8 cellular contexts compared by ENCODE assay signal in genomic region chr19:15251749-15252397, GRCh38. TPM values are rescaled to one million over a fixed set of nuclear protein-coding genes. Genes with fewer than 3 reads are reported as not detected.
DNase-seq lines count a peak whose midpoint lies in the region; ATAC-seq and TF ChIP-seq lines count a peak whose summit lies in the region.

No MANE protein-coding gene starts in this region.

- H2BK12ac ChIP-seq in H9 (ENCODE audit: insufficient read length, low read depth, low read length): no peak overlapping the region

- no peaks in the 10 kb centered on the region for H3K23me2 ChIP-seq in H9 (ENCODE audit: insufficient read length, low read depth, low read length, poor library complexity, severe bottlenecking)

- WGBS in H9 (ENCODE audit: extremely low coverage, insufficient read length, low lambda C conversion rate): no CpG with 5 or more reads among the region's 14 CpGs

- H3K4me2 ChIP-seq in H9 (ENCODE audit: insufficient read depth, insufficient read length, low read length): no peak overlapping the region
- H3K4me2 ChIP-seq in skeletal muscle satellite cell (ENCODE audit: low read length): peak overlapping the region; percentile 80

- H3K27ac ChIP-seq in H9 (ENCODE audit: insufficient read length, low read depth, low read length): no peak overlapping the region
- peak overlapping the region; percentile 96 for H3K27ac ChIP-seq in left ventricle myocardium inferior (replicated peaks)

- H2AFZ ChIP-seq in H9 (ENCODE audit: low read length): no peak overlapping the region

- H4K5ac ChIP-seq in H9 (ENCODE audit: insufficient read length, low read depth, low read length): no peak overlapping the region

- H3K27ac Mint-ChIP-seq in H9 (peak overlapping the region in 2 of 3 experiments; percentile 93 to 95; a peak in 5 of 7 replicates), WTC11 (peak overlapping the region; percentile 89)

- H3K36me3 ChIP-seq in left ventricle myocardium inferior (peaks cover 59% of the 10 kb centered on the region), skeletal muscle satellite cell (ENCODE audit: insufficient read depth, low read length) (peaks cover 65% of the 10 kb centered on the region)

- POLR2A ChIA-PET in WTC11 (lab: Charles Lee): no interaction called here

- H3K27me3 Mint-ChIP-seq in H9 (ENCODE audit: low read depth) (no peaks in the 10 kb centered on the region), WTC11 (ENCODE audit: low read depth) (no peaks in the 10 kb centered on the region)

- peak; percentile 69 for TF ChIP-seq CTCF in H9 (conservative IDR thresholded peaks at IDR 0.05)
- TF ChIP-seq CTCF in WTC11 (IDR thresholded peaks at IDR 0.05): no peak
- peak; percentile 65 for TF ChIP-seq CTCF in left ventricle myocardium inferior (IDR thresholded peaks at IDR 0.05; ENCODE audit: borderline replicate concordance)

- no peak overlapping the region for H3K4ac ChIP-seq in H9 (ENCODE audit: low read depth, low read length)

- H3K27me3 ChIP-seq in H9 (ENCODE audit: insufficient read depth, low read length): no peaks in the 10 kb centered on the region
- H3K27me3 ChIP-seq in left ventricle myocardium inferior (ENCODE audit: low read depth): no peaks in the 10 kb centered on the region
- H3K27me3 ChIP-seq in skeletal muscle satellite cell (ENCODE audit: control insufficient read depth, insufficient read depth, low read length): no peaks in the 10 kb centered on the region

- H3K4me1 Mint-ChIP-seq in H9 (peaks cover 14 to 27% of the 10 kb centered on the region in 2 experiments), WTC11 (peaks cover 16% of the 10 kb centered on the region)

- no peak overlapping the region for H3K56ac ChIP-seq in H9 (ENCODE audit: insufficient read length, low read depth, low read length)

- no peak overlapping the region for H4K8ac ChIP-seq in H9 (replicated peaks; ENCODE audit: insufficient read length, low read depth, low read length)

- CTCF ChIA-PET in WTC11 (lab: Charles Lee): interaction anchor here (0.5 to 4.6 kb wide), 47 partner anchors 10 to 304 kb away, joined by 3 to 61 read pairs (median 5); partner anchors contain the start of genes AKAP8, AKAP8L, BRD4 and EPHX3

- no peak overlapping the region for H2BK15ac ChIP-seq in H9 (ENCODE audit: low read depth, low read length)

- intact Hi-C loops in left ventricle myocardium inferior (cut with micrococcal nuclease): no loop called here

- no peak overlapping the region for H3K18ac ChIP-seq in H9 (ENCODE audit: insufficient read length, low read depth, low read length)

- DNase-seq in H9 (peak; percentile 84), WTC11 (ENCODE audit: low spot score) (peak; percentile 83), left ventricle myocardium inferior (peak; percentile 86), NCI-H2107 treated with DMSO at 0.1 percent for 48 hours (lab: John Stamatoyannopoulos, UW; ENCODE audit: unreplicated experiment) (no peak)
- DNase-seq in stimulated activated naive CD8-positive, alpha-beta T cell treated with anti-CD3 and anti-CD28 coated beads, Interleukin-15, Interleukin-2, amounts not matched to agents 100 U/mL and 50 U/mL, for 24 hours: no peak
- no peak for DNase-seq in stimulated activated naive CD4-positive, alpha-beta T cell treated with Interleukin-2 at 50 U/mL for 16 hours (lab: John Stamatoyannopoulos, UW)

- no peaks in the 10 kb centered on the region for H3K79me1 ChIP-seq in H9 (ENCODE audit: insufficient read depth, low read depth, low read length, poor library complexity, severe bottlenecking)

- H3K9ac ChIP-seq in H9 (ENCODE audit: extremely low read depth, insufficient read length, low read length) (no peak overlapping the region), skeletal muscle satellite cell (ENCODE audit: low read depth, low read length) (peak overlapping the region; percentile 93)

- ATAC-seq in WTC11: peak; percentile 91
- no peak for ATAC-seq in stimulated activated naive CD8-positive, alpha-beta T cell treated with anti-CD3 and anti-CD28 coated beads, Interleukin-15, Interleukin-2, amounts not matched to agents 100 U/mL and 50 U/mL, for 24 hours
- ATAC-seq in HG02610 (IDR thresholded peaks at IDR 0.05; ENCODE audit: unreplicated experiment): no peak

- no peak overlapping the region for H3K23ac ChIP-seq in H9 (ENCODE audit: insufficient read length, low read depth, low read length)

- no peaks in the 10 kb centered on the region for H3K79me2 ChIP-seq in H9 (ENCODE audit: insufficient read depth, low read length)

- peaks cover 2% of the 10 kb centered on the region for H4K20me1 ChIP-seq in H9 (ENCODE audit: control insufficient read depth, insufficient read depth, insufficient read length)

- no peak overlapping the region for H3T11ph ChIP-seq in H9 (ENCODE audit: low read length)

- H2BK120ac ChIP-seq in H9 (ENCODE audit: low read depth, low read length, poor library complexity, severe bottlenecking): no peak overlapping the region

- H3K4me3 ChIP-seq in left ventricle myocardium inferior: peak overlapping the region; percentile 46
- H3K4me3 ChIP-seq in skeletal muscle satellite cell (ENCODE audit: low read length): peak overlapping the region; percentile 50

- no peaks in the 10 kb centered on the region for H3K9me3 ChIP-seq in H9 (ENCODE audit: control insufficient read depth, low read depth, low read length)
- H3K9me3 ChIP-seq in left ventricle myocardium inferior (replicated peaks): no peaks in the 10 kb centered on the region
- no peaks in the 10 kb centered on the region for H3K9me3 ChIP-seq in skeletal muscle satellite cell (replicated peaks; ENCODE audit: low read length)

- H2BK5ac ChIP-seq in H9 (ENCODE audit: insufficient read length, low read length): no peak overlapping the region

- H2AK5ac ChIP-seq in H9 (ENCODE audit: insufficient read length, low read length): no peak overlapping the region

- no peak overlapping the region for H3K14ac ChIP-seq in H9 (ENCODE audit: insufficient read depth, low read length)

- H4K91ac ChIP-seq in H9 (ENCODE audit: insufficient read length, low read depth, low read length): no peak overlapping the region

- H3K36me3 Mint-ChIP-seq in H9 (ENCODE audit: insufficient read depth in 1 of 3, low read depth in 3 of 3) (peaks cover 38 to 73% (median 69%) of the 10 kb centered on the region in 3 experiments; a peak in 6 of 7 replicates), WTC11 (peaks cover 61% of the 10 kb centered on the region)

- H3K9me3 Mint-ChIP-seq in H9 (no peaks in the 10 kb centered on the region), WTC11 (no peaks in the 10 kb centered on the region)

- H2BK20ac ChIP-seq in H9 (ENCODE audit: low read depth, low read length, poor library complexity, severe bottlenecking): no peak overlapping the region

- H3K4me1 ChIP-seq in H9 (ENCODE audit: insufficient read depth, low read length) (no peaks in the 10 kb centered on the region), left ventricle myocardium inferior (peaks cover 80% of the 10 kb centered on the region), skeletal muscle satellite cell (ENCODE audit: control insufficient read depth, insufficient read depth, low read length) (peaks cover 70% of the 10 kb centered on the region)

- H3K4me3 Mint-ChIP-seq in H9 (peak overlapping the region in 1 of 2 experiments; percentile 55; a peak in 2 of 5 replicates), WTC11 (no peak overlapping the region)

TF ChIP-seq in WTC11, 78 proteins besides CTCF, POLR2A, EP300 and RAD21:
- no peak for TF ChIP-seq ZNF532 (CRISPR knock-in tag; IDR thresholded peaks at IDR 0.05; ENCODE audit: borderline replicate concordance)
- TF ChIP-seq ZNF423 (CRISPR knock-in tag; IDR thresholded peaks at IDR 0.05): peak; percentile 35; the same call in 1 of the 2 replicates

RNA-seq across cellular contexts. Expression of gene EPHX3, which starts 19.6 kb away (rescaled TPM):
- total RNA-seq in H9 (2021) (26.7 and 27.4 TPM in 2 replicates), WTC11 (2021) (27.1 to 31.3 TPM (median 29.9 TPM) in 3 replicates), left ventricle myocardium inferior (not detected)
- under 0.01 TPM in 1 of 2 replicates, not detected in the other for total RNA-seq in skeletal muscle satellite cell (2012; rRNA removed)

RNA-seq across cellular contexts. Expression of gene NOTCH3, which starts 51.1 kb away (rescaled TPM):
- total RNA-seq in H9 (2021): 164 and 165 TPM in 2 replicates
- 133 to 153 TPM (median 144 TPM) in 3 replicates for total RNA-seq in WTC11 (2021)
- total RNA-seq in left ventricle myocardium inferior: 21.7 TPM
- total RNA-seq in skeletal muscle satellite cell (2012; rRNA removed): 40.3 and 65.3 TPM in 2 replicates

Comparison
In these comparisons a context has a peak if more than half of its experiments do, and no peak if none do; other contexts are left out.
1. DNase-seq: peak in H9 (single experiment), WTC11 (single experiment) and left ventricle myocardium inferior (single experiment); none in stimulated activated naive CD8-positive, alpha-beta T cell treated with anti-CD3 and anti-CD28 coated beads, Interleukin-15, Interleukin-2, amounts not matched to agents 100 U/mL and 50 U/mL, for 24 hours (single experiment), NCI-H2107 treated with DMSO at 0.1 percent for 48 hours (single experiment) and stimulated activated naive CD4-positive, alpha-beta T cell treated with Interleukin-2 at 50 U/mL for 16 hours (single experiment).
2. RNA of gene EPHX3, which starts 19.6 kb away (total RNA-seq): 27.1 to 31.3 TPM in WTC11 and 26.7 to 27.4 TPM in H9; not detected in left ventricle myocardium inferior (single experiment); every median in the first group is over 10 times any median in the second.